ENCODE assay signal across 33 cellular contexts in the genomic region with DNA sequence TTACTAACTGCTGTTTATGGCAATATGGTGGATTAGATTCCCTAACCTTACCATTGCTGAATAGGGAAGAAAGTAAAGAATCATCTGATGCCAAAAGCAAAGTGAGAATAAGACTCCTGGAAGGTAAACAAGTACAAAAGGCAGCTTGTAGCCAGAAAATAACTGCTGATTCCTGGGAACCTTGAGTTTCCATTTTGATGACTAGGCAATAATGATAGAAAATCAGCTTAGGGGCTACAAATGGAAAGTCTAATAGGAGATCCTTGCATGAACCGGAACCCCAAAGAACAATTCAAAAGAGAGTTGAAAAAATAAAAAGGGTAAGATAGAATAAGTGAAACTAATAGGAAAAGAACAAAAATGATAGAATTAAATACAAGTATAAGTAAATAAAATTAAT.
"Had no signal": no experiment of that assay in that cellular context is flagged by ENCODE, and none has a peak within 500 bp of the region (broad histone marks: within the 10 kb centered on the region; RNA-seq: fewer than 3 reads in every experiment).

No MANE protein-coding gene starts in this region.

- H3K4me3 ChIP-seq: adrenal gland, breast epithelium, cardiac muscle cell, coronary artery, esophagus squamous epithelium had no signal

- H3K9me3 Mint-ChIP-seq: activated CD4-positive, alpha-beta memory T cell treated with anti-CD3 and anti-CD28 coated beads for 36 hours; activated CD4-positive, alpha-beta T cell treated with anti-CD3 and anti-CD28 coated beads, Interleukin-2, amount 10 ng/mL, durations not matched to agents 24 days and 14 days; activated naive CD4-positive, alpha-beta T cell treated with anti-CD3 and anti-CD28 coated beads for 36 hours; activated naive CD4-positive, alpha-beta T cell treated with anti-CD3 and anti-CD28 coated beads, Interleukin-2, amount 50 U/mL, for 24 hours; activated naive CD8-positive, alpha-beta T cell treated with anti-CD3 and anti-CD28 coated beads, Interleukin-2, amount 50 U/mL, for 24 hours; activated T-helper 1 cell treated with anti-CD3 and anti-CD28 coated beads, Interleukin-12 subunit alpha, Interleukin-12 subunit beta, Interleukin-2, Interleukin-4 antibody, amounts not matched to agents 30 ng/mL and 10 ng/mL and 1 ng/mL, durations not matched to agents 14 hours and 24 hours and 36 hours; activated T-helper 2 cell treated with anti-CD3 and anti-CD28 coated beads, Interferon-gamma antibody, Interleukin-2, Interleukin-4, amounts not matched to agents 10 μg/mL and 5 μg/mL and 100 μg/mL, durations not matched to agents 14 hours and 24 hours and 36 hours; brain; dendritic cell treated with granulocyte-macrophage colony-stimulating factor and Interleukin-4, amounts not matched to agents 40 ng/mL and 50 ng/mL, for 4 days; effector memory CD8-positive, alpha-beta T cell had no signal

- H3K27ac ChIP-seq: adrenal gland, breast epithelium, coronary artery, esophagus squamous epithelium had no signal

- H3K27me3 Mint-ChIP-seq: brain had no signal

- DNase-seq: activated CD4-positive, alpha-beta memory T cell treated with anti-CD3 and anti-CD28 coated beads for 36 hours; activated CD4-positive, alpha-beta T cell treated with anti-CD3 and anti-CD28 coated beads for 36 hours; activated CD4-positive, alpha-beta T cell treated with anti-CD3 and anti-CD28 coated beads, Interleukin-2, amount 10 ng/mL, durations not matched to agents 24 days and 14 days; activated CD4-positive, CD25-positive, alpha-beta regulatory T cell; activated CD4-positive, CD25-positive, alpha-beta regulatory T cell treated with anti-CD3 and anti-CD28 coated beads, Interleukin-2, amount 50 U/mL, for 72 hours; activated CD8-positive, alpha-beta memory T cell treated with anti-CD3 and anti-CD28 coated beads, Interleukin-2, amount 10 ng/mL, durations not matched to agents 7 days and 5 days; activated CD8-positive, alpha-beta memory T cell treated with anti-CD3 and anti-CD28 coated beads, Interleukin-2, amount 50 U/mL, for 4 hours; activated CD8-positive, alpha-beta T cell treated with anti-CD3 and anti-CD28 coated beads, Interleukin-2, amount 10 ng/mL, durations not matched to agents 7 days and 5 days; activated effector memory CD4-positive, alpha-beta T cell treated with anti-CD3 and anti-CD28 coated beads, Interleukin-2, amount 50 U/mL, for 16 hours; activated naive CD4-positive, alpha-beta T cell treated with anti-CD3 and anti-CD28 coated beads for 36 hours; activated naive CD8-positive, alpha-beta T cell treated with anti-CD3 and anti-CD28 coated beads for 36 hours; activated naive CD8-positive, alpha-beta T cell treated with anti-CD3 and anti-CD28 coated beads, Interleukin-2, amount 50 U/mL, for 24 hours; activated T-cell treated with anti-CD3 and anti-CD28 coated beads, Interleukin-2, amount 50 U/mL, for 1 hour; activated T-cell treated with anti-CD3 and anti-CD28 coated beads, Interleukin-2, amount 50 U/mL, for 48 hours; adrenal gland; amygdala; aorta; central memory CD4-positive, alpha-beta T cell; cerebellar nuclear complex; effector CD4-positive, alpha-beta T cell; effector memory CD8-positive, alpha-beta T cell; esophagus squamous epithelium; foreskin melanocyte; head of caudate nucleus; T-helper 2 cell had no signal

- H3K4me1 Mint-ChIP-seq: activated CD4-positive, alpha-beta T cell treated with anti-CD3 and anti-CD28 coated beads for 36 hours; activated CD4-positive, alpha-beta T cell treated with anti-CD3 and anti-CD28 coated beads, Interleukin-2, amount 10 ng/mL, durations not matched to agents 24 days and 14 days; activated CD8-positive, alpha-beta memory T cell treated with anti-CD3 and anti-CD28 coated beads, Interleukin-2, amount 10 ng/mL, durations not matched to agents 7 days and 5 days; activated naive CD4-positive, alpha-beta T cell treated with anti-CD3 and anti-CD28 coated beads, Interleukin-2, amount 50 U/mL, for 24 hours; activated naive CD8-positive, alpha-beta T cell treated with anti-CD3 and anti-CD28 coated beads for 36 hours; activated naive CD8-positive, alpha-beta T cell treated with anti-CD3 and anti-CD28 coated beads, Interleukin-2, amount 50 U/mL, for 24 hours had no signal

- H3K9me3 ChIP-seq: adrenal gland, breast epithelium, esophagus squamous epithelium had no signal

- ATAC-seq: activated CD4-positive, alpha-beta T cell treated with anti-CD3 and anti-CD28 coated beads for 36 hours; activated CD8-positive, alpha-beta memory T cell treated with anti-CD3 and anti-CD28 coated beads, Interleukin-2, amount 10 ng/mL, durations not matched to agents 7 days and 5 days; activated CD8-positive, alpha-beta T cell treated with anti-CD3 and anti-CD28 coated beads, Interleukin-2, amount 10 ng/mL, durations not matched to agents 7 days and 5 days; activated naive CD8-positive, alpha-beta T cell treated with anti-CD3 and anti-CD28 coated beads, Interleukin-2, amount 50 U/mL, for 24 hours; effector memory CD8-positive, alpha-beta T cell had no signal

- H3K27me3 ChIP-seq: adrenal gland, breast epithelium, cardiac muscle cell, esophagus squamous epithelium had no signal

- H3K4me3 Mint-ChIP-seq: activated CD4-positive, alpha-beta memory T cell treated with anti-CD3 and anti-CD28 coated beads for 36 hours; activated CD4-positive, alpha-beta T cell treated with anti-CD3 and anti-CD28 coated beads for 36 hours; activated CD4-positive, alpha-beta T cell treated with anti-CD3 and anti-CD28 coated beads, Interleukin-2, amount 10 ng/mL, durations not matched to agents 24 days and 14 days; activated CD8-positive, alpha-beta memory T cell treated with anti-CD3 and anti-CD28 coated beads, Interleukin-2, amount 10 ng/mL, durations not matched to agents 7 days and 5 days; activated CD8-positive, alpha-beta T cell treated with anti-CD3 and anti-CD28 coated beads, Interleukin-2, amount 10 ng/mL, durations not matched to agents 7 days and 5 days; activated naive CD4-positive, alpha-beta T cell treated with anti-CD3 and anti-CD28 coated beads for 36 hours; activated naive CD4-positive, alpha-beta T cell treated with anti-CD3 and anti-CD28 coated beads, Interleukin-2, amount 50 U/mL, for 24 hours; activated naive CD8-positive, alpha-beta T cell treated with anti-CD3 and anti-CD28 coated beads for 36 hours; activated naive CD8-positive, alpha-beta T cell treated with anti-CD3 and anti-CD28 coated beads, Interleukin-2, amount 50 U/mL, for 24 hours; activated T-helper 1 cell treated with anti-CD3 and anti-CD28 coated beads, Interleukin-12 subunit alpha, Interleukin-12 subunit beta, Interleukin-2, Interleukin-4 antibody, amounts not matched to agents 30 ng/mL and 10 ng/mL and 1 ng/mL, durations not matched to agents 14 hours and 24 hours and 36 hours; brain; dendritic cell treated with granulocyte-macrophage colony-stimulating factor and Interleukin-4, amounts not matched to agents 40 ng/mL and 50 ng/mL, for 4 days; effector memory CD8-positive, alpha-beta T cell had no signal

- H3K4me1 ChIP-seq: adrenal gland, breast epithelium, esophagus squamous epithelium had no signal

- H3K36me3 ChIP-seq: adrenal gland, breast epithelium, cardiac muscle cell, esophagus squamous epithelium had no signal

- H3K36me3 Mint-ChIP-seq: activated CD4-positive, alpha-beta memory T cell treated with anti-CD3 and anti-CD28 coated beads for 36 hours; activated CD8-positive, alpha-beta memory T cell treated with anti-CD3 and anti-CD28 coated beads, Interleukin-2, amount 10 ng/mL, durations not matched to agents 7 days and 5 days; activated naive CD4-positive, alpha-beta T cell treated with anti-CD3 and anti-CD28 coated beads, Interleukin-2, amount 50 U/mL, for 24 hours; activated naive CD8-positive, alpha-beta T cell treated with anti-CD3 and anti-CD28 coated beads for 36 hours had no signal

- H3K27ac Mint-ChIP-seq: activated CD4-positive, alpha-beta memory T cell treated with anti-CD3 and anti-CD28 coated beads for 36 hours; activated CD4-positive, alpha-beta T cell treated with anti-CD3 and anti-CD28 coated beads for 36 hours; activated CD4-positive, alpha-beta T cell treated with anti-CD3 and anti-CD28 coated beads, Interleukin-2, amount 10 ng/mL, durations not matched to agents 24 days and 14 days; activated CD8-positive, alpha-beta memory T cell treated with anti-CD3 and anti-CD28 coated beads, Interleukin-2, amount 10 ng/mL, durations not matched to agents 7 days and 5 days; activated CD8-positive, alpha-beta T cell treated with anti-CD3 and anti-CD28 coated beads, Interleukin-2, amount 10 ng/mL, durations not matched to agents 7 days and 5 days; activated naive CD4-positive, alpha-beta T cell treated with anti-CD3 and anti-CD28 coated beads for 36 hours; activated naive CD4-positive, alpha-beta T cell treated with anti-CD3 and anti-CD28 coated beads, Interleukin-2, amount 50 U/mL, for 24 hours; activated naive CD8-positive, alpha-beta T cell treated with anti-CD3 and anti-CD28 coated beads for 36 hours; activated naive CD8-positive, alpha-beta T cell treated with anti-CD3 and anti-CD28 coated beads, Interleukin-2, amount 50 U/mL, for 24 hours; activated T-helper 1 cell treated with anti-CD3 and anti-CD28 coated beads, Interleukin-12 subunit alpha, Interleukin-12 subunit beta, Interleukin-2, Interleukin-4 antibody, amounts not matched to agents 30 ng/mL and 10 ng/mL and 1 ng/mL, durations not matched to agents 14 hours and 24 hours and 36 hours; activated T-helper 2 cell treated with anti-CD3 and anti-CD28 coated beads, Interferon-gamma antibody, Interleukin-2, Interleukin-4, amounts not matched to agents 10 μg/mL and 5 μg/mL and 100 μg/mL, durations not matched to agents 14 hours and 24 hours and 36 hours; brain; dendritic cell treated with granulocyte-macrophage colony-stimulating factor and Interleukin-4, amounts not matched to agents 40 ng/mL and 50 ng/mL, for 4 days; effector memory CD8-positive, alpha-beta T cell had no signal
